ENCODE assay signal across 8 cellular contexts in genomic region chr18:67516432-67517223, GRCh38. TPM values are rescaled to one million over a fixed set of nuclear protein-coding genes. Genes with fewer than 3 reads are reported as not detected.
A peak's percentile ranks its signal among the peaks of the same experiment; 100 is the strongest.
DNase-seq lines count a peak whose midpoint lies in the region; ATAC-seq and TF ChIP-seq lines count a peak whose summit lies in the region.

TSS of gene DSEL (minus strand) at chr18:67516720. CDS start at chr18:67514608, 2,112 bp downstream.

- DNase-seq in AG20443 (ENCODE audit: low spot score) = peak; percentile 98
- peak; percentile 85 for DNase-seq in GM19238 (ENCODE audit: insufficient read length, low spot score)
- DNase-seq in NCI-H510A treated with DMSO at 0.1 percent for 48 hours (lab: John Stamatoyannopoulos, UW) = peak; percentile 94
- DNase-seq in activated CD4-positive, alpha-beta memory T cell treated with anti-CD3 and anti-CD28 coated beads, Interleukin-2, amount 10 ng/mL, durations not matched to agents 7 days and 5 days = peak; percentile 97
- peak; percentile 97 to 100 (median 99) for DNase-seq in dorsolateral prefrontal cortex
- peak; percentile 99 for DNase-seq in right lobe of liver
- peak; percentile 98 to 99 for DNase-seq in stimulated activated CD4-positive, alpha-beta T cell treated with anti-CD3 and anti-CD28 coated beads, Interleukin-2, amount 100 ng/mL, for 48 hours

- peak; percentile 96 for ATAC-seq in HG03432 (IDR thresholded peaks at IDR 0.05; ENCODE audit: unreplicated experiment)
- ATAC-seq in right lobe of liver = peak; percentile 94 to 98 (median 96)

- peaks cover 47% of the 10 kb centered on the region for H3K27me3 Mint-ChIP-seq in activated CD4-positive, alpha-beta memory T cell treated with anti-CD3 and anti-CD28 coated beads, Interleukin-2, amount 10 ng/mL, durations not matched to agents 7 days and 5 days

- intact Hi-C loops in dorsolateral prefrontal cortex (cut with DNase I) (loop anchor here in 1 of 2 donors (5.0 kb wide), 1 partner anchor 1106 kb away; no protein-coding TSS in a partner anchor), right lobe of liver (cut with DNase I) (no loop called here)

- H3K27ac ChIP-seq in dorsolateral prefrontal cortex = peak within 1 kb of the TSS; percentile 85 to 99 (median 96)
- peak within 1 kb of the TSS; percentile 63 to 89 (median 79) for H3K27ac ChIP-seq in right lobe of liver

- H3K4me1 Mint-ChIP-seq in activated CD4-positive, alpha-beta memory T cell treated with anti-CD3 and anti-CD28 coated beads, Interleukin-2, amount 10 ng/mL, durations not matched to agents 7 days and 5 days = peaks cover 14% of the 10 kb centered on the region

- TF ChIP-seq CTCF in dorsolateral prefrontal cortex (IDR thresholded peaks at IDR 0.05 in 54 of 56, conservative IDR thresholded peaks at IDR 0.05 in 2 of 56; ENCODE audit: low read depth in 1 of 56, partially characterized antibody in 56 of 56) = peak in 14 of 56 donors; percentile 5 to 38 (median 19)
- no peak for TF ChIP-seq CTCF in right lobe of liver (IDR thresholded peaks at IDR 0.05)

- no peaks in the 10 kb centered on the region for H3K9me3 ChIP-seq in right lobe of liver

- H3K27ac Mint-ChIP-seq in activated CD4-positive, alpha-beta memory T cell treated with anti-CD3 and anti-CD28 coated beads, Interleukin-2, amount 10 ng/mL, durations not matched to agents 7 days and 5 days = no peak within 1 kb of the TSS

- no peaks in the 10 kb centered on the region for H3K36me3 Mint-ChIP-seq in activated CD4-positive, alpha-beta memory T cell treated with anti-CD3 and anti-CD28 coated beads, Interleukin-2, amount 10 ng/mL, durations not matched to agents 7 days and 5 days (ENCODE audit: low read depth)

- 0% methylated on average over 29 of the region's 92 CpGs for WGBS in right lobe of liver (ENCODE audit: insufficient coverage, low coverage, low lambda C conversion rate, missing lambda C conversion rate)

- CTCF ChIA-PET in activated CD4-positive, alpha-beta memory T cell treated with anti-CD3 and anti-CD28 coated beads, Interleukin-2, amount 10 ng/mL, durations not matched to agents 7 days and 5 days (lab: Charles Lee) = interaction anchor here (0.7 to 1.4 kb wide), 3 partner anchors 243 to 415 kb away, joined by 3 to 9 read pairs (median 3); no protein-coding TSS in a partner anchor

- H3K27me3 ChIP-seq in dorsolateral prefrontal cortex (no peaks in the 10 kb centered on the region), right lobe of liver (no peaks in the 10 kb centered on the region)

- H3K4me3 ChIP-seq in dorsolateral prefrontal cortex = peak within 1 kb of the TSS; percentile 66 to 99 (median 91)
- peak within 1 kb of the TSS; percentile 79 to 89 (median 83) for H3K4me3 ChIP-seq in right lobe of liver

- H3K4me3 Mint-ChIP-seq in activated CD4-positive, alpha-beta memory T cell treated with anti-CD3 and anti-CD28 coated beads, Interleukin-2, amount 10 ng/mL, durations not matched to agents 7 days and 5 days = peak within 1 kb of the TSS; percentile 85

- peak; percentile 73 for TF ChIP-seq POLR2A in right lobe of liver (IDR thresholded peaks at IDR 0.05)

- POLR2A ChIA-PET in activated CD4-positive, alpha-beta memory T cell treated with anti-CD3 and anti-CD28 coated beads, Interleukin-2, amount 10 ng/mL, durations not matched to agents 7 days and 5 days (lab: Charles Lee) = interaction anchor here (0.9 kb wide), 1 partner anchor 273 kb away, joined by 3 read pairs; no protein-coding TSS in a partner anchor

- H3K36me3 ChIP-seq in right lobe of liver = no peaks in the 10 kb centered on the region

- no peaks in the 10 kb centered on the region for H3K9me3 Mint-ChIP-seq in activated CD4-positive, alpha-beta memory T cell treated with anti-CD3 and anti-CD28 coated beads, Interleukin-2, amount 10 ng/mL, durations not matched to agents 7 days and 5 days

- H3K4me1 ChIP-seq in right lobe of liver = peaks cover 0 to 5% (median 0%) of the 10 kb centered on the region in 4 donors

RNA-seq across cellular contexts. Expression of gene DSEL, which starts in this region (rescaled TPM):
- total RNA-seq in activated CD4-positive, alpha-beta memory T cell treated with anti-CD3 and anti-CD28 coated beads, Interleukin-2, amount 10 ng/mL, durations not matched to agents 7 days and 5 days = under 1 TPM; 0.15 to 0.18 TPM
- 10 to 100 TPM in 117 of 120 experiments, 1 to 10 TPM in 3; 7.3 to 35.4 (median 16.0) TPM for total RNA-seq in dorsolateral prefrontal cortex
- 1 to 10 TPM; 2.1 to 6.2 (median 4.3) TPM for total RNA-seq in right lobe of liver

Comparison
In these comparisons a context has a peak if more than half of its experiments do, and no peak if none do; other contexts are left out.
1. Peak in every context shown above with its lines: DNase-seq, ATAC-seq, H3K4me3 ChIP-seq and H3K27ac ChIP-seq.
2. Peak in DNase-seq in activated CD4-positive, alpha-beta memory T cell treated with anti-CD3 and anti-CD28 coated beads, Interleukin-2, amount 10 ng/mL, durations not matched to agents 7 days and 5 days; RNA of the gene not detected or under 1 TPM.